ENCODE assay signal across 17 cellular contexts in the genomic region with DNA sequence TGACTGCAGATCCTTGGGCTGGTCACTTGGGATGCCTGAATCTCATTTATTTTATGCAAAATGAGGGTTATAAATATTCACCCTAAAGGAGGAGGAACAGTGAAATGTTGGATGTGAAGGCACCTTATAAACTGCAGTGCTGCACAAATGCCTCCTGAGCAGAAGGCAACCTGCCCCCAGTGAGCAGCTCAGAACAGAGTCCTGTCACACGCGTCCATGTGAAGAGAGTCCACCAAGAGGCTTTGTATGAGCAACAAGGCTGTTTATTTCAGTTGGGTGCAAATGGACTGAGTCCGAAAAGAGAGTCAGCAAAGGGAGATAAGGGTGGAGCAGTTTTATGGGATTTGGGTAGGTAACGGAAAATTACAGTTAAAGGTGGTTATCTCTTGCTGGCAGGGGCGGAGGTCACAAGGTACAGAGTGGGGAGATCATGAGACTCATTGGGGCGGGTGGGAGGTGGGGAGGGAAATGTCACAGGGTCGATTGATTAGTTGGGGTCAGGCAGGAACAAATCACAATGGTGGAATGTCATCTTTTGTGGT. TPM values are rescaled to one million over a fixed set of nuclear protein-coding genes. Genes with fewer than 3 reads are reported as not detected.
DNase-seq lines count a peak whose midpoint lies in the region; ATAC-seq, FAIRE-seq and TF ChIP-seq lines count a peak whose summit lies in the region.
"Had no signal": no experiment of that assay in that cellular context is flagged by ENCODE, and none has a peak within 500 bp of the region (broad histone marks: within the 10 kb centered on the region; RNA-seq: fewer than 3 reads in every experiment).

No MANE protein-coding gene starts in this region.

- H3K4me3 ChIP-seq in HepG2 (replicated peaks in 1 of 3; ENCODE audit: insufficient read depth in 1 of 3, low read depth in 2 of 3, low read length in 3 of 3), result no peak overlapping the region
- H3K4me3 ChIP-seq in right lobe of liver, result no peak overlapping the region
- no peak overlapping the region for H3K4me3 ChIP-seq in lung
- no peak overlapping the region for H3K4me3 ChIP-seq in osteoblast (ENCODE audit: insufficient read depth, low read length)
- H3K4me3 ChIP-seq: A549, BLaER1, GM12878, GM23248, HAP-1 had no signal

- H3K27me3 ChIP-seq in HepG2 (ENCODE audit: control insufficient read depth in 1 of 2, insufficient read depth in 2 of 2, low read length in 2 of 2) (no peaks in the 10 kb centered on the region; a peak in 1 of 5 replicates), right lobe of liver (no peaks in the 10 kb centered on the region), lung (ENCODE audit: control insufficient read depth, insufficient read depth) (no peaks in the 10 kb centered on the region), osteoblast (ENCODE audit: insufficient read depth, low read length) (no peaks in the 10 kb centered on the region)
- H3K27me3 ChIP-seq: BLaER1 had no signal

- H3K79me2 ChIP-seq in HepG2 (ENCODE audit: insufficient read depth, low read length) (no peaks in the 10 kb centered on the region), osteoblast (ENCODE audit: insufficient read depth, low read length) (no peaks in the 10 kb centered on the region)

- FAIRE-seq in HepG2 (lab: Jason Lieb, UNC), result no peak
- FAIRE-seq: A549, GM12878 had no signal

- no TSS peak for BruUV-seq in HepG2 (replicated peaks; lab: Mats Ljungman, UMichigan)

- H3K36me3 ChIP-seq in HepG2 (replicated peaks in 1 of 2; ENCODE audit: control insufficient read depth in 1 of 2, insufficient read depth in 2 of 2, low read length in 2 of 2) (no peaks in the 10 kb centered on the region), right lobe of liver (no peaks in the 10 kb centered on the region), lung (ENCODE audit: control insufficient read depth in 2 of 2, insufficient read depth in 2 of 2, low read length in 2 of 2) (no peaks in the 10 kb centered on the region), osteoblast (ENCODE audit: insufficient read depth, low read length) (no peaks in the 10 kb centered on the region)
- H3K36me3 ChIP-seq: BLaER1, HAP-1 had no signal

- WGBS in HepG2 (ENCODE audit: low lambda C conversion rate), result 33% methylated on average over 7 of the region's 7 CpGs
- 72% methylated on average over 7 of the region's 7 CpGs for WGBS in right lobe of liver (ENCODE audit: insufficient coverage, low coverage, low lambda C conversion rate, missing lambda C conversion rate)
- 87 to 98% methylated on average over 7 of the region's 7 CpGs for WGBS in lung, 2 donors

- POLR2A ChIA-PET in HepG2 (lab: Yijun Ruan, JAX), result no interaction called here

- no peak for DNase-seq in HepG2 (ENCODE audit: low spot score)
- no peak for DNase-seq in right lobe of liver
- no peak for DNase-seq in epithelial cell of prostate (ENCODE audit: low read depth, low spot score)
- peak; percentile 17 for DNase-seq in lung (ENCODE audit: low spot score)
- DNase-seq in NCI-H510A (lab: John Stamatoyannopoulos, UW), result no peak
- DNase-seq in osteoblast (ENCODE audit: insufficient read length, low spot score, missing footprints), result no peak
- no peak for DNase-seq in AG08395 (ENCODE audit: low spot score)
- DNase-seq: Calu3; CD4-positive, alpha-beta memory T cell; DMS79 treated with DMSO at 0.1 percent for 48 hours; GM23248 had no signal

- CTCF ChIA-PET in HepG2 (lab: Yijun Ruan, JAX; ENCODE audit: low intra/inter-chr PET ratio, low total read pairs), result no interaction called here

- ATAC-seq in HepG2, result peak; percentile 40; the same call in 2 of the 3 replicates
- no peak for ATAC-seq in right lobe of liver
- ATAC-seq in lung (ENCODE audit: insufficient read depth, low FRiP score), result no peak
- ATAC-seq: A549, GM12878 had no signal

- H3K4me1 ChIP-seq in HepG2 (ENCODE audit: insufficient read depth, low read length) (peaks cover 7% of the 10 kb centered on the region; the same call in 1 of the 2 replicates), right lobe of liver (no peaks in the 10 kb centered on the region), lung (ENCODE audit: control insufficient read depth in 2 of 2, insufficient read depth in 2 of 2, low read length in 2 of 2) (peaks cover 0 to 2% of the 10 kb centered on the region in 2 donors), osteoblast (ENCODE audit: insufficient read depth, low read length) (peaks cover 11% of the 10 kb centered on the region)
- H3K4me1 ChIP-seq: A549 had no signal

- no peak overlapping the region for H3K9ac ChIP-seq in HepG2 (ENCODE audit: insufficient read depth, low read depth, low read length)
- H3K9ac ChIP-seq: BLaER1, GM23248 had no signal

- TF ChIP-seq RAD21 in HepG2 (CRISPR knock-in tag; IDR thresholded peaks at IDR 0.05), result no peak

- TF ChIP-seq POLR2A in HepG2 (IDR thresholded peaks at IDR 0.05; ENCODE audit: insufficient read depth in 1 of 2, low read depth in 2 of 2, low read length in 2 of 2), result no peak
- TF ChIP-seq POLR2A in right lobe of liver (IDR thresholded peaks at IDR 0.05), result no peak

- H3K27ac ChIP-seq in HepG2 (ENCODE audit: extremely low read length, insufficient read depth, low read length) (no peak overlapping the region), right lobe of liver (no peak overlapping the region), epithelial cell of prostate (peak overlapping the region; percentile 89), lung (ENCODE audit: low read depth in 1 of 2, low read length in 1 of 2) (no peak overlapping the region), osteoblast (ENCODE audit: low read depth, low read length) (no peak overlapping the region)
- H3K27ac ChIP-seq: 22Rv1, A549, BLaER1, GM23248, HL-60 had no signal

- H3K9me3 ChIP-seq in HepG2 (ENCODE audit: low read length) (no peaks in the 10 kb centered on the region; the same call in 1 of the 2 replicates), right lobe of liver (no peaks in the 10 kb centered on the region), lung (ENCODE audit: control insufficient read depth in 2 of 2, insufficient read depth in 1 of 2, low read length in 1 of 2) (no peaks in the 10 kb centered on the region), osteoblast (ENCODE audit: low read depth, low read length) (no peaks in the 10 kb centered on the region)
- H3K9me3 ChIP-seq: A549, HAP-1 had no signal

- TF ChIP-seq CTCF in HepG2 (CRISPR knock-in tag; IDR thresholded peaks at IDR 0.05), result no peak
- no peak for TF ChIP-seq CTCF in right lobe of liver (IDR thresholded peaks at IDR 0.05)
- TF ChIP-seq CTCF in lung (IDR thresholded peaks at IDR 0.05; ENCODE audit: control extremely low read depth, extremely low read depth), result no peak
- TF ChIP-seq CTCF in osteoblast (IDR thresholded peaks at IDR 0.05; ENCODE audit: extremely low read depth, low read depth, low read length), result no peak

- H2AFZ ChIP-seq in HepG2 (ENCODE audit: low read length), result no peak overlapping the region
- no peak overlapping the region for H2AFZ ChIP-seq in osteoblast (ENCODE audit: low read length)
- H2AFZ ChIP-seq: GM23248 had no signal

- in situ Hi-C loops in HepG2 (cut with HindIII; ENCODE audit: extremely low pct_ligation_motif_present, low pct_unique_long_range_greater_than_20kb), result no loop called here

- TF ChIP-seq EP300 in HepG2 (IDR thresholded peaks at IDR 0.05; ENCODE audit: low read depth in 2 of 2, low read length in 2 of 2) (no peak), HepG2 (CRISPR knock-in tag; IDR thresholded peaks at IDR 0.05; ENCODE audit: borderline replicate concordance) (no peak)

- H4K20me1 ChIP-seq in HepG2 (ENCODE audit: insufficient read depth, low read length) (no peaks in the 10 kb centered on the region), osteoblast (ENCODE audit: insufficient read depth, low read length) (no peaks in the 10 kb centered on the region)
- H4K20me1 ChIP-seq: BLaER1 had no signal

- no peak overlapping the region for H3K4me2 ChIP-seq in HepG2 (ENCODE audit: low read depth, low read length)
- H3K4me2 ChIP-seq in osteoblast (ENCODE audit: insufficient read depth, low read length), result no peak overlapping the region
- H3K4me2 ChIP-seq: A549, BLaER1 had no signal

- intact Hi-C loops in HepG2 (cut with micrococcal nuclease; ENCODE audit: unreplicated experiment) (loop anchor here (5.0 kb wide), 1 partner anchor 95 kb away; no protein-coding TSS in a partner anchor), right lobe of liver (cut with DNase I) (no loop called here)

RNA-seq across cellular contexts. Expression of a gene that starts 53.5 kb away (rescaled TPM):
- total RNA-seq in HepG2 (2016; rRNA removed; fragmentation: Illumina TruSeq; extraction: Trizol) (33.1 and 39.9 TPM in 2 replicates), right lobe of liver (10 to 100 TPM; 16.3 to 35.9 (median 21.5) TPM), lung (10 to 100 TPM; 38.0 to 58.2 TPM), osteoblast (78.7 and 90.8 TPM in 2 replicates)
- total RNA-seq in HepG2 (2016; cell fraction: cytosol; rRNA removed; fragmentation: Illumina TruSeq; extraction: Trizol; ENCODE audit: low read depth), result 9.4 and 10.0 TPM in 2 replicates
- total RNA-seq in HepG2 (2016; cell fraction: insoluble cytoplasmic fraction; rRNA removed; fragmentation: Illumina TruSeq; extraction: Trizol), result 30.2 and 34.3 TPM in 2 replicates
- 30.2 and 31.0 TPM in 2 replicates for total RNA-seq in HepG2 (2016; cell fraction: membrane; rRNA removed; fragmentation: Illumina TruSeq; extraction: Trizol)
- 13.8 and 14.2 TPM in 2 replicates for total RNA-seq in HepG2 (2016; cell fraction: nucleus; rRNA removed; fragmentation: Illumina TruSeq; extraction: Trizol)
- polyA plus RNA-seq in HepG2 (2011; rRNA removed) (23.6 and 24.5 TPM in 2 replicates), lung (10 to 100 TPM; 19.8 to 28.9 TPM)
- 29.3 and 33.5 TPM in 2 replicates for polyA plus RNA-seq in HepG2 (2011; cell fraction: cytosol; rRNA removed)
- polyA plus RNA-seq in HepG2 (2011; cell fraction: nucleus; rRNA removed), result 13.3 and 15.1 TPM in 2 replicates
- 26.8 and 27.1 TPM in 2 replicates for polyA plus RNA-seq in HepG2 (2012)
- 7.0 and 8.2 TPM in 2 replicates for polyA plus RNA-seq in HepG2 (2016; cell fraction: cytosol; fragmentation: Illumina TruSeq; extraction: Trizol; ENCODE audit: low read depth)
- 32.1 and 36.3 TPM in 2 replicates for polyA plus RNA-seq in HepG2 (2016; cell fraction: insoluble cytoplasmic fraction; fragmentation: Illumina TruSeq; extraction: Trizol; ENCODE audit: low read depth)
- 22.0 and 22.5 TPM in 2 replicates for polyA plus RNA-seq in HepG2 (2016; cell fraction: membrane; fragmentation: Illumina TruSeq; extraction: Trizol; ENCODE audit: low read depth)
- 18.9 and 19.8 TPM in 2 replicates for polyA plus RNA-seq in HepG2 (2016; cell fraction: nucleus; fragmentation: Illumina TruSeq; extraction: Trizol; ENCODE audit: insufficient read depth, low read depth)
- polyA minus RNA-seq in HepG2 (2011; rRNA and poly(A)+ RNA removed; ENCODE audit: low replicate concordance), result 27.4 and 36.7 TPM in 2 replicates
- polyA minus RNA-seq in HepG2 (2011; cell fraction: cytosol; rRNA and poly(A)+ RNA removed), result 18.6 and 19.0 TPM in 2 replicates
- polyA minus RNA-seq in HepG2 (2011; cell fraction: nucleus; rRNA and poly(A)+ RNA removed), result 17.0 and 17.4 TPM in 2 replicates
